ENCODE assay signal across 9 cellular contexts in the genomic region with DNA sequence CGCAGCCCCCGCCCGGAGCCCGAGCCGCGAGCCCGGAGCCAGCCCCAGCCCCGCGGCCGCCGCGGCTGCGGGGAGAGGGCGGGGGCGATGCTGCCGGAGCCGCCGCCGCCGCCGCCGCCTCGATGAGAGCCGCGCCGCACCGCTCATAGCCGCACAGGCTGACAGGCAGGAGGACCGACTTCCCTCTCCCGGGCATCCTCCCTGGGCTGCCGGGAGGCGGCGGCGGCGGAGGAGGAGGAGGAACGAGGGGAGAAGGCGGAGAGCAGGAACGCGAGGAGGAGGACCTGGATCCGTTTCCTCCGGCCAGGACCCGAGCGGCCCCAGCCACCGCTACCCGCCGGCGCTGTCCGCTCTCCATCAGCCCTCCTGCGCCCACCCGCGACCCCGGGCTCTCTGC. TPM values are rescaled to one million over a fixed set of nuclear protein-coding genes. Genes with fewer than 3 reads are reported as not detected.
DNase-seq lines count a peak whose midpoint lies in the region; ATAC-seq, FAIRE-seq and TF ChIP-seq lines count a peak whose summit lies in the region.
"Had no signal": no experiment of that assay in that cellular context is flagged by ENCODE, and none has a peak within 500 bp of the region (broad histone marks: within the 10 kb centered on the region; RNA-seq: fewer than 3 reads in every experiment).

No MANE protein-coding gene starts in this region.

- H3K4me1 ChIP-seq in HAP-1 (0 out of 2 replicates have a peak, but pooled peaks cover 2% of the 10 kb centered on the region), MM.1S (ENCODE audit: low read length) (peaks cover 8% of the 10 kb centered on the region), astrocyte (ENCODE audit: insufficient read depth, low read length) (peaks cover 26% of the 10 kb centered on the region), iPS-18a (ENCODE audit: control insufficient read depth, low read depth, low read length) (peaks cover 6% of the 10 kb centered on the region), small intestine (ENCODE audit: control insufficient read depth in 2 of 2, insufficient read depth in 1 of 2, low read depth in 1 of 2, low read length in 1 of 2) (peaks cover 0 to 5% of the 10 kb centered on the region in 2 donors)

- H3K9me3 Mint-ChIP-seq in activated CD4-positive, alpha-beta T cell treated with anti-CD3 and anti-CD28 coated beads for 36 hours (ENCODE audit: low read depth), result no peaks in the 10 kb centered on the region
- peaks cover 5% of the 10 kb centered on the region for H3K9me3 Mint-ChIP-seq in activated CD4-positive, alpha-beta T cell treated with anti-CD3 and anti-CD28 coated beads, Interleukin-2, amount 10 ng/mL, durations not matched to agents 7 days and 5 days
- no peaks in the 10 kb centered on the region for H3K9me3 Mint-ChIP-seq in astrocyte (ENCODE audit: unreplicated experiment)

- H3F3A ChIP-seq in MM.1S (ENCODE audit: insufficient read depth, low read length), result peaks cover 3% of the 10 kb centered on the region; the same call in 1 of the 2 replicates

- H3K27me3 ChIP-seq in HAP-1 (ENCODE audit: low read depth) (peaks cover 14% of the 10 kb centered on the region), MM.1S (replicated peaks; ENCODE audit: insufficient read depth, low read length) (peaks cover 57% of the 10 kb centered on the region), astrocyte (ENCODE audit: insufficient read depth, low read length) (peaks cover 32% of the 10 kb centered on the region), iPS-18a (ENCODE audit: control insufficient read depth, insufficient read depth, low read length) (peaks cover 78% of the 10 kb centered on the region), small intestine (ENCODE audit: control insufficient read depth in 2 of 2, insufficient read depth in 2 of 2, low read length in 2 of 2) (peaks cover 10 to 14% of the 10 kb centered on the region in 2 donors)

- peak overlapping the region; percentile 63 for H3K4me2 ChIP-seq in MM.1S (ENCODE audit: low read depth, low read length)
- peak overlapping the region; percentile 97 for H3K4me2 ChIP-seq in astrocyte (ENCODE audit: low read length)

- CTCF ChIA-PET in activated CD4-positive, alpha-beta T cell treated with anti-CD3 and anti-CD28 coated beads for 36 hours (lab: Charles Lee), result no interaction called here
- CTCF ChIA-PET in activated CD4-positive, alpha-beta T cell treated with anti-CD3 and anti-CD28 coated beads, Interleukin-2, amount 10 ng/mL, durations not matched to agents 7 days and 5 days (lab: Charles Lee), result interaction anchor here (0.8 kb wide), 1 partner anchor 50 kb away, joined by 5 read pairs; no protein-coding TSS in a partner anchor

- TF ChIP-seq CTCF in MM.1S (IDR thresholded peaks at IDR 0.05; ENCODE audit: low read length) (no peak), astrocyte (IDR thresholded peaks at IDR 0.05; ENCODE audit: insufficient read depth, low read depth, low read length) (no peak)

- in situ Hi-C loops in HAP-1 (cut with MboI; ENCODE audit: low sequenced_read_pairs), result no loop called here

- DNase-seq in activated CD4-positive, alpha-beta T cell treated with anti-CD3 and anti-CD28 coated beads for 36 hours, result peak; percentile 50
- DNase-seq in activated CD4-positive, alpha-beta T cell treated with anti-CD3 and anti-CD28 coated beads, Interleukin-2, amount 10 ng/mL, durations not matched to agents 7 days and 5 days, result no peak
- DNase-seq in HAP-1 (ENCODE audit: low spot score in 2 of 2) (peak in 1 of 2 experiments; percentile 45), MM.1S (no peak), astrocyte (ENCODE audit: low read depth) (peak; percentile 16), small intestine (no peak), NCI-H1694 treated with DMSO at 0.1 percent for 48 hours (lab: John Stamatoyannopoulos, UW) (no peak)

- H4K20me1 ChIP-seq in MM.1S (ENCODE audit: insufficient read depth, low read length) (no peaks in the 10 kb centered on the region), astrocyte (ENCODE audit: insufficient read depth, low read length) (peaks cover 16% of the 10 kb centered on the region)

- no peaks in the 10 kb centered on the region for H3K36me3 ChIP-seq in HAP-1 (replicated peaks)
- no peaks in the 10 kb centered on the region for H3K36me3 ChIP-seq in MM.1S (replicated peaks; ENCODE audit: insufficient read depth, low read length)
- no peaks in the 10 kb centered on the region for H3K36me3 ChIP-seq in astrocyte (ENCODE audit: insufficient read depth, low read length)
- H3K36me3 ChIP-seq in iPS-18a (ENCODE audit: control insufficient read depth, low read depth, low read length), result no peaks in the 10 kb centered on the region
- no peaks in the 10 kb centered on the region for H3K36me3 ChIP-seq in small intestine (ENCODE audit: control insufficient read depth in 2 of 2, insufficient read depth in 2 of 2, low read length in 2 of 2)

- peak; percentile 36 for ATAC-seq in activated CD4-positive, alpha-beta T cell treated with anti-CD3 and anti-CD28 coated beads for 36 hours

- peaks cover 25% of the 10 kb centered on the region for H3K4me1 Mint-ChIP-seq in activated CD4-positive, alpha-beta T cell treated with anti-CD3 and anti-CD28 coated beads for 36 hours
- H3K4me1 Mint-ChIP-seq in activated CD4-positive, alpha-beta T cell treated with anti-CD3 and anti-CD28 coated beads, Interleukin-2, amount 10 ng/mL, durations not matched to agents 7 days and 5 days, result peaks cover 27% of the 10 kb centered on the region
- H3K4me1 Mint-ChIP-seq in astrocyte (ENCODE audit: low read depth, unreplicated experiment), result peaks cover 17% of the 10 kb centered on the region

- peak overlapping the region; percentile 48 for H3K4me3 ChIP-seq in HAP-1
- peak overlapping the region; percentile 51; the same call in 1 of the 2 replicates for H3K4me3 ChIP-seq in MM.1S (ENCODE audit: low read length)
- H3K4me3 ChIP-seq in astrocyte (ENCODE audit: insufficient read depth, low read depth, low read length), result peak overlapping the region; percentile 60
- peak overlapping the region; percentile 64 for H3K4me3 ChIP-seq in iPS-18a (ENCODE audit: low read length)
- peak overlapping the region; percentile 50 to 63 for H3K4me3 ChIP-seq in small intestine (ENCODE audit: low read depth in 1 of 2, low read length in 2 of 2)

- H3K79me2 ChIP-seq in MM.1S (ENCODE audit: low read length) (no peaks in the 10 kb centered on the region), astrocyte (ENCODE audit: insufficient read depth, low read length) (no peaks in the 10 kb centered on the region)

- no peak overlapping the region for H2AFZ ChIP-seq in MM.1S (ENCODE audit: low read length)
- H2AFZ ChIP-seq in astrocyte (ENCODE audit: low read depth, low read length), result peak overlapping the region; percentile 87

- POLR2A ChIA-PET in activated CD4-positive, alpha-beta T cell treated with anti-CD3 and anti-CD28 coated beads for 36 hours (lab: Charles Lee), result no interaction called here
- POLR2A ChIA-PET in activated CD4-positive, alpha-beta T cell treated with anti-CD3 and anti-CD28 coated beads, Interleukin-2, amount 10 ng/mL, durations not matched to agents 7 days and 5 days (lab: Charles Lee), result no interaction called here

- H3K9ac ChIP-seq in MM.1S (ENCODE audit: low read length) (no peak overlapping the region), astrocyte (ENCODE audit: low read length) (peak overlapping the region; percentile 64), iPS-18a (ENCODE audit: low read length) (no peak overlapping the region)

- FAIRE-seq in astrocyte (lab: Jason Lieb, UNC) (no peak), small intestine (lab: Jason Lieb, UNC) (no peak)
- FAIRE-seq: endometrium had no signal

- no peaks in the 10 kb centered on the region for H3K36me3 Mint-ChIP-seq in activated CD4-positive, alpha-beta T cell treated with anti-CD3 and anti-CD28 coated beads for 36 hours (ENCODE audit: low read depth)
- peaks cover 3% of the 10 kb centered on the region for H3K36me3 Mint-ChIP-seq in activated CD4-positive, alpha-beta T cell treated with anti-CD3 and anti-CD28 coated beads, Interleukin-2, amount 10 ng/mL, durations not matched to agents 7 days and 5 days (ENCODE audit: low read depth)
- H3K36me3 Mint-ChIP-seq in astrocyte (ENCODE audit: low read depth, unreplicated experiment), result no peaks in the 10 kb centered on the region

- H3K9me2 ChIP-seq in MM.1S (replicated peaks; ENCODE audit: insufficient read depth, low read length), result no peaks in the 10 kb centered on the region

- peak overlapping the region; percentile 76 for H3K4me3 Mint-ChIP-seq in activated CD4-positive, alpha-beta T cell treated with anti-CD3 and anti-CD28 coated beads for 36 hours
- H3K4me3 Mint-ChIP-seq in activated CD4-positive, alpha-beta T cell treated with anti-CD3 and anti-CD28 coated beads, Interleukin-2, amount 10 ng/mL, durations not matched to agents 7 days and 5 days, result no peak overlapping the region
- H3K4me3 Mint-ChIP-seq in astrocyte (ENCODE audit: unreplicated experiment), result no peak overlapping the region

- intact Hi-C loops in activated CD4-positive, alpha-beta T cell treated with anti-CD3 and anti-CD28 coated beads for 36 hours (cut with DNase I, micrococcal nuclease), result loop anchor here in 1 of 2 experiments (2.0 to 10.0 kb wide), 3 partner anchors 147 to 689 kb away; partner anchors contain the start of genes ATAD2B and SF3B6

- H3K27me3 Mint-ChIP-seq in activated CD4-positive, alpha-beta T cell treated with anti-CD3 and anti-CD28 coated beads for 36 hours, result peaks cover 59% of the 10 kb centered on the region
- H3K27me3 Mint-ChIP-seq in activated CD4-positive, alpha-beta T cell treated with anti-CD3 and anti-CD28 coated beads, Interleukin-2, amount 10 ng/mL, durations not matched to agents 7 days and 5 days, result peaks cover 71% of the 10 kb centered on the region
- H3K27me3 Mint-ChIP-seq in astrocyte (ENCODE audit: low read depth, unreplicated experiment), result peaks cover 51% of the 10 kb centered on the region

- H3K9me3 ChIP-seq in HAP-1, result no peaks in the 10 kb centered on the region
- H3K9me3 ChIP-seq in MM.1S (replicated peaks; ENCODE audit: insufficient read depth, low read length), result no peaks in the 10 kb centered on the region
- H3K9me3 ChIP-seq in astrocyte (ENCODE audit: insufficient read depth, low read depth, low read length), result no peaks in the 10 kb centered on the region
- no peaks in the 10 kb centered on the region for H3K9me3 ChIP-seq in iPS-18a (ENCODE audit: control insufficient read depth, low read depth, low read length)
- H3K9me3 ChIP-seq in small intestine (ENCODE audit: control insufficient read depth, low read depth), result no peaks in the 10 kb centered on the region

- H3K27ac ChIP-seq in MM.1S (ENCODE audit: low read length) (no peak overlapping the region), astrocyte (ENCODE audit: low read depth, low read length) (no peak overlapping the region), iPS-18a (ENCODE audit: low read length) (no peak overlapping the region), small intestine (ENCODE audit: low read depth in 1 of 2, low read length in 1 of 2) (peak overlapping the region in 1 of 2 donors; percentile 69)

- no peak overlapping the region for H3K27ac Mint-ChIP-seq in activated CD4-positive, alpha-beta T cell treated with anti-CD3 and anti-CD28 coated beads for 36 hours
- H3K27ac Mint-ChIP-seq in activated CD4-positive, alpha-beta T cell treated with anti-CD3 and anti-CD28 coated beads, Interleukin-2, amount 10 ng/mL, durations not matched to agents 7 days and 5 days, result no peak overlapping the region
- no peak overlapping the region for H3K27ac Mint-ChIP-seq in astrocyte (ENCODE audit: unreplicated experiment)

- 0 to 1% (median 1%) methylated on average over 28 to 52 of the region's 52 CpGs for WGBS in small intestine, 3 donors

RNA-seq across cellular contexts. Expression of gene KLHL29, which starts 0.4 kb away (rescaled TPM):
- total RNA-seq in activated CD4-positive, alpha-beta T cell treated with anti-CD3 and anti-CD28 coated beads for 36 hours, result 1 to 10 TPM; 1.7 to 2.0 TPM
- total RNA-seq in activated CD4-positive, alpha-beta T cell treated with anti-CD3 and anti-CD28 coated beads, Interleukin-2, amount 10 ng/mL, durations not matched to agents 7 days and 5 days, result 1 to 10 TPM; 2.9 to 3.5 TPM
- 4.8 and 5.5 TPM in 2 replicates for total RNA-seq in astrocyte
- polyA plus RNA-seq in small intestine, result 1 to 10 TPM in 1 of 3 donors, under 1 TPM in 2; 0.22 to 2.7 (median 0.27) TPM

Comparison
In these comparisons a context has a peak if more than half of its experiments do, and no peak if none do; other contexts are left out.
1. DNase-seq: peak in activated CD4-positive, alpha-beta T cell treated with anti-CD3 and anti-CD28 coated beads for 36 hours (single experiment) and astrocyte (single experiment); none in activated CD4-positive, alpha-beta T cell treated with anti-CD3 and anti-CD28 coated beads, Interleukin-2, amount 10 ng/mL, durations not matched to agents 7 days and 5 days (single experiment), MM.1S (single experiment), small intestine (single experiment) and NCI-H1694 treated with DMSO at 0.1 percent for 48 hours (single experiment).
2. Peak in every context shown above with its lines, with median percentiles within 50 percentile points of each other: H3K4me3 ChIP-seq.